In the genomic region with DNA sequence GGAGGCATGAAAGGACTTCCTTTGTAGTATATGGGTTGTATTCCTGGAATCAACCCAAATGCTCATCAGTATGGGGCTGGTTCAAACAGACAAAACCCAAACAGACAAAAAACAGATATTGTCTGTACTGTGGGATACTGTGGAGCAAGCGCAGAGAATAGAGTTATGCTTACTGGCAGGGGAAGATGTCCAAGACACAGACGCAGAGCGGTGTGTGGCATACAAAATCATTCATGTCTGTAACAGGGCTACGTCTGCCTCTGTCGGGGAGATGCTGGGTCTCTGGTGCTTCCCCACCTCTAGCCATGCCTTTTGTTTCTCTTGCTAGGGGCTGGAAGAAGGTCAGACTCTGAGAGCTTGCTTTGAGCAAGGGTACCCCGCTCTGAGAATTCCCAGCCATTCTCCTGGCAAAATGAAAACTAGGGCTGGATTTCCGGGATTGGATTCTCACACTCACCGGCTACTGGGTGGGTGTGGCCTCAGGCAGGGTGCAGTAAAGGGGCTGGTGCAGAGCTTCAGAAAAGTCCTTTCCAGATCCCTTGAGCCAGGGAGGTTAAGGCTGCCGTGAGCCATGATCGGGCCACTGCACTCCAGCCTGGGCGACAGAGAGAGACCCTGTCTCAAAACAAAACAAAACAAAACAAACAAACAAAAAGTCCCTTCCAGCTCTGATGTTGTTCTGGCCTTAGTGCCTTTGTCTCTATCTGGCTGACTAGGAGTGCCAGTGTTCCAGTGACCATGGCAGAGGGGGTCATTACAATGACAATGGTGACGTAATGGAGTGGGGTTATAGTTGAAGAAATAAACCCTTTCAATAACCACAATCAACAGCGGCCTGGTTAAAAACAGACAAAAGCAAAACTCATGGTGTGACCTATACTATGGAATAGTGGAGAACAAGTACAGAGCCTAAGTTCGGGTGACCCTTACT, we compare ENCODE assay signal across 1 cellular context.
A peak's percentile ranks its signal among the peaks of the same experiment; 100 is the strongest.
TF ChIP-seq lines count a peak whose summit lies in the region.

No MANE protein-coding gene starts in this region.

TF ChIP-seq in H1, 55 proteins besides CTCF, POLR2A, EP300 and RAD21 (continued from another document):
- TF ChIP-seq YY1 (IDR thresholded peaks at IDR 0.05; ENCODE audit: low read depth, low read length): peak; percentile 70
- TF ChIP-seq, protein P1, sequence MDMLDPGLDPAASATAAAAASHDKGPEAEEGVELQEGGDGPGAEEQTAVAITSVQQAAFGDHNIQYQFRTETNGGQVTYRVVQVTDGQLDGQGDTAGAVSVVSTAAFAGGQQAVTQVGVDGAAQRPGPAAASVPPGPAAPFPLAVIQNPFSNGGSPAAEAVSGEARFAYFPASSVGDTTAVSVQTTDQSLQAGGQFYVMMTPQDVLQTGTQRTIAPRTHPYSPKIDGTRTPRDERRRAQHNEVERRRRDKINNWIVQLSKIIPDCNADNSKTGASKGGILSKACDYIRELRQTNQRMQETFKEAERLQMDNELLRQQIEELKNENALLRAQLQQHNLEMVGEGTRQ (IDR thresholded peaks at IDR 0.05; ENCODE audit: low read length): no peak
- TF ChIP-seq RXRA (IDR thresholded peaks at IDR 0.05; ENCODE audit: insufficient read depth, low read depth, low read length): no peak
- TF ChIP-seq CTBP2 (IDR thresholded peaks at IDR 0.05; ENCODE audit: borderline replicate concordance, insufficient read depth, insufficient read length, low read length): no peak
- TF ChIP-seq, protein P2, sequence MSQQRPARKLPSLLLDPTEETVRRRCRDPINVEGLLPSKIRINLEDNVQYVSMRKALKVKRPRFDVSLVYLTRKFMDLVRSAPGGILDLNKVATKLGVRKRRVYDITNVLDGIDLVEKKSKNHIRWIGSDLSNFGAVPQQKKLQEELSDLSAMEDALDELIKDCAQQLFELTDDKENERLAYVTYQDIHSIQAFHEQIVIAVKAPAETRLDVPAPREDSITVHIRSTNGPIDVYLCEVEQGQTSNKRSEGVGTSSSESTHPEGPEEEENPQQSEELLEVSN (IDR thresholded peaks at IDR 0.05): peak; percentile 30; the same call in 1 of the 2 replicates
